2 cellular contexts compared by ENCODE assay signal in the genomic region with DNA sequence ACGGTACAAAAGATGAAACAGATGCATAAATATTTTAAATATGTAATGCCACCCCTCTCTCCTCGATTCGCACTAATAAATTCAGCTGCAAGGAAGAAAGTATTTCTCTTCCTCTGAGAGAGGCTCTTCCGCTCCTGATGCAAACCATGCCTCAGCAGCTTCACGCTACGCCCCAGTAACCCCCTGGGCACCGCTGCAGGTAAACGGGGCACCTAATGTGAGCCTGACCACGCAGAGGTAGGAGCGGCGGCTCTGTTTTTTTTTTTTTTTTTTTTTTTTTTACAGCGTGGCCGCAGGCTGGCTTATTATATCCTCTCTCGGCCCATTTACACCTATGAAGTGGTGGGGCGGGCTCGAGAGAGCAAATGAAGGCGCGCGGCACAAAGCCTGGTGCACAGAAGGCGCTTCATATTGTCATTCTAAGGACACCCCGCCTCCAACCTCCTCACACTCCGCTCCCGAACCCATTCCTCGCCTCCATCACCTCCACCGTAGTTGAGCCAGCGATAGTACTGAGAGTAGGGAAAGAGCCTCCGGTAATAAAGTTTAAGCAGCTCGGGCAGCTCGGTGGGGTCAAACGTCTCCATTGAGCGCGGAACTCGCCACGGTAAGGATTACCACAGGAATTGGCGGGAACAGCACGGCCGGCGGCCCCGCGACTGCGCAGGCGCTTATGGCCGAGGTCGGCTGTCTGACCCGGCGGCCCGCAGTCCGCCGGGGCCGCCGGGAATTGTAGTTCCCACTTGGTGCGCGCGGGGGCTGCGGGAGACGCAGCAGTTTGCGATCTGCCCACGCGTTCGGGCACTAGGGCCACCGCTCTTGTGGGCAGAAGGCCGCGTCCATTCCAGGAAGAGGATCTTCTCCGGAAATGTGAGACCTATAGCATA.
TF ChIP-seq lines count a peak whose summit lies in the region.

A gene (minus strand): TSS at position 612 of the 887 bp plus-strand sequence. CDS start 25 bp downstream, at position 587.

TF ChIP-seq in A549, 52 proteins besides CTCF, POLR2A, EP300 and RAD21:
- TF ChIP-seq, protein P1, sequence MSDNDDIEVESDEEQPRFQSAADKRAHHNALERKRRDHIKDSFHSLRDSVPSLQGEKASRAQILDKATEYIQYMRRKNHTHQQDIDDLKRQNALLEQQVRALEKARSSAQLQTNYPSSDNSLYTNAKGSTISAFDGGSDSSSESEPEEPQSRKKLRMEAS (IDR thresholded peaks at IDR 0.05), result peak; percentile 96
- TF ChIP-seq MYC (IDR thresholded peaks at IDR 0.05; ENCODE audit: borderline replicate concordance, low read length) (peak; percentile 62), SMC3 (IDR thresholded peaks at IDR 0.05) (0 out of 3 replicates have a peak, but pooled peaks have one; percentile 10), HOXB5 (CRISPR knock-in tag; IDR thresholded peaks at IDR 0.05) (0 out of 2 replicates have a peak, but pooled peaks have one; percentile 52), PHF8 (IDR thresholded peaks at IDR 0.05; ENCODE audit: borderline replicate concordance, low read depth) (peak; percentile 34; the same call in 1 of the 2 replicates), CBX2 (IDR thresholded peaks at IDR 0.05; ENCODE audit: borderline replicate concordance, low read depth) (no peak), ZC3H11A (IDR thresholded peaks at IDR 0.05) (no peak), MAZ (IDR thresholded peaks at IDR 0.05; ENCODE audit: borderline replicate concordance, low read depth, low read length) (no peak), JUN (IDR thresholded peaks at IDR 0.05) (peak in 1 of 2 experiments; percentile 68; a peak in 3 of 5 replicates), POLR2AphosphoS2 (conservative IDR thresholded peaks at IDR 0.05; ENCODE audit: low read length) (no peak), KDM5A (IDR thresholded peaks at IDR 0.05) (0 out of 2 replicates have a peak, but pooled peaks have one; percentile 34), CEBPB (IDR thresholded peaks at IDR 0.05) (no peak), MAFK (IDR thresholded peaks at IDR 0.05; ENCODE audit: partially characterized antibody) (no peak), FOSB (CRISPR knock-in tag; IDR thresholded peaks at IDR 0.05) (no peak), ZSCAN20 (CRISPR knock-in tag; IDR thresholded peaks at IDR 0.05) (no peak), JUNB (IDR thresholded peaks at IDR 0.05) (no peak), HDAC2 (IDR thresholded peaks at IDR 0.05) (no peak), RFX5 (IDR thresholded peaks at IDR 0.05) (peak; percentile 15; the same call in 1 of the 2 replicates)
- TF ChIP-seq, protein P2, sequence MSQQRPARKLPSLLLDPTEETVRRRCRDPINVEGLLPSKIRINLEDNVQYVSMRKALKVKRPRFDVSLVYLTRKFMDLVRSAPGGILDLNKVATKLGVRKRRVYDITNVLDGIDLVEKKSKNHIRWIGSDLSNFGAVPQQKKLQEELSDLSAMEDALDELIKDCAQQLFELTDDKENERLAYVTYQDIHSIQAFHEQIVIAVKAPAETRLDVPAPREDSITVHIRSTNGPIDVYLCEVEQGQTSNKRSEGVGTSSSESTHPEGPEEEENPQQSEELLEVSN (IDR thresholded peaks at IDR 0.05; ENCODE audit: borderline replicate concordance, low read depth), result peak; percentile 99
- TF ChIP-seq, protein P3, sequence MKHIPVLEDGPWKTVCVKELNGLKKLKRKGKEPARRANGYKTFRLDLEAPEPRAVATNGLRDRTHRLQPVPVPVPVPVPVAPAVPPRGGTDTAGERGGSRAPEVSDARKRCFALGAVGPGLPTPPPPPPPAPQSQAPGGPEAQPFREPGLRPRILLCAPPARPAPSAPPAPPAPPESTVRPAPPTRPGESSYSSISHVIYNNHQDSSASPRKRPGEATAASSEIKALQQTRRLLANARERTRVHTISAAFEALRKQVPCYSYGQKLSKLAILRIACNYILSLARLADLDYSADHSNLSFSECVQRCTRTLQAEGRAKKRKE (CRISPR knock-in tag; IDR thresholded peaks at IDR 0.05; ENCODE audit: low read depth), result no peak

TF ChIP-seq in K562, 482 proteins besides CTCF, POLR2A, EP300 and RAD21 (continues in another document):
- TF ChIP-seq ZNF644 (tag; IDR thresholded peaks at IDR 0.05; ENCODE audit: low read depth), result no peak
- no peak for TF ChIP-seq ZNF239 (CRISPR knock-in tag; IDR thresholded peaks at IDR 0.05)
- no peak for TF ChIP-seq ZNF197 (CRISPR knock-in tag; IDR thresholded peaks at IDR 0.05; ENCODE audit: low read depth)
- no peak for TF ChIP-seq PRMT5 (CRISPR knock-in tag; IDR thresholded peaks at IDR 0.05)
- TF ChIP-seq, protein P4, sequence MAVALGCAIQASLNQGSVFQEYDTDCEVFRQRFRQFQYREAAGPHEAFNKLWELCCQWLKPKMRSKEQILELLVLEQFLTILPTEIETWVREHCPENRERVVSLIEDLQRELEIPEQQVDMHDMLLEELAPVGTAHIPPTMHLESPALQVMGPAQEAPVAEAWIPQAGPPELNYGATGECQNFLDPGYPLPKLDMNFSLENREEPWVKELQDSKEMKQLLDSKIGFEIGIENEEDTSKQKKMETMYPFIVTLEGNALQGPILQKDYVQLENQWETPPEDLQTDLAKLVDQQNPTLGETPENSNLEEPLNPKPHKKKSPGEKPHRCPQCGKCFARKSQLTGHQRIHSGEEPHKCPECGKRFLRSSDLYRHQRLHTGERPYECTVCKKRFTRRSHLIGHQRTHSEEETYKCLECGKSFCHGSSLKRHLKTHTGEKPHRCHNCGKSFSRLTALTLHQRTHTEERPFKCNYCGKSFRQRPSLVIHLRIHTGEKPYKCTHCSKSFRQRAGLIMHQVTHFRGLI (CRISPR knock-in tag; IDR thresholded peaks at IDR 0.05), result no peak
- TF ChIP-seq KDM2B (CRISPR knock-in tag; IDR thresholded peaks at IDR 0.05), result no peak
- TF ChIP-seq, protein P5, sequence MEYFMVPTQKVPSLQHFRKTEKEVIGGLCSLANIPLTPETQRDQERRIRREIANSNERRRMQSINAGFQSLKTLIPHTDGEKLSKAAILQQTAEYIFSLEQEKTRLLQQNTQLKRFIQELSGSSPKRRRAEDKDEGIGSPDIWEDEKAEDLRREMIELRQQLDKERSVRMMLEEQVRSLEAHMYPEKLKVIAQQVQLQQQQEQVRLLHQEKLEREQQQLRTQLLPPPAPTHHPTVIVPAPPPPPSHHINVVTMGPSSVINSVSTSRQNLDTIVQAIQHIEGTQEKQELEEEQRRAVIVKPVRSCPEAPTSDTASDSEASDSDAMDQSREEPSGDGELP (CRISPR knock-in tag; IDR thresholded peaks at IDR 0.05; ENCODE audit: borderline replicate concordance), result peak; percentile 81
- TF ChIP-seq NFATC3 (IDR thresholded peaks at IDR 0.05), result no peak
- peak; percentile 94 for TF ChIP-seq POLR2G (IDR thresholded peaks at IDR 0.05; ENCODE audit: low read depth, low read length)
- no peak for TF ChIP-seq ZNF174 (CRISPR knock-in tag; IDR thresholded peaks at IDR 0.05)
- peak; percentile 69 for TF ChIP-seq TAF7 (tag; IDR thresholded peaks at IDR 0.05)
- no peak; the same call in 1 of the 2 replicates for TF ChIP-seq SMARCA4 (IDR thresholded peaks at IDR 0.05)
- TF ChIP-seq, protein P2 (IDR thresholded peaks at IDR 0.05; ENCODE audit: borderline replicate concordance in 1 of 2, extremely low read depth in 1 of 2, insufficient read depth in 1 of 2, insufficient read length in 1 of 2, low read depth in 1 of 2, low read length in 1 of 2, poor library complexity in 1 of 2, severe bottlenecking in 1 of 2), result peak; percentile 97
- TF ChIP-seq ZNF124 (CRISPR knock-in tag; IDR thresholded peaks at IDR 0.05), result no peak
- TF ChIP-seq, protein P6, sequence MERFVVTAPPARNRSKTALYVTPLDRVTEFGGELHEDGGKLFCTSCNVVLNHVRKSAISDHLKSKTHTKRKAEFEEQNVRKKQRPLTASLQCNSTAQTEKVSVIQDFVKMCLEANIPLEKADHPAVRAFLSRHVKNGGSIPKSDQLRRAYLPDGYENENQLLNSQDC (CRISPR knock-in tag; IDR thresholded peaks at IDR 0.05), result no peak
- TF ChIP-seq KLF16 (IDR thresholded peaks at IDR 0.05), result 0 out of 2 replicates have a peak, but pooled peaks have one; percentile 50
- TF ChIP-seq ARID1B (IDR thresholded peaks at IDR 0.05), result no peak
- TF ChIP-seq, protein P7, sequence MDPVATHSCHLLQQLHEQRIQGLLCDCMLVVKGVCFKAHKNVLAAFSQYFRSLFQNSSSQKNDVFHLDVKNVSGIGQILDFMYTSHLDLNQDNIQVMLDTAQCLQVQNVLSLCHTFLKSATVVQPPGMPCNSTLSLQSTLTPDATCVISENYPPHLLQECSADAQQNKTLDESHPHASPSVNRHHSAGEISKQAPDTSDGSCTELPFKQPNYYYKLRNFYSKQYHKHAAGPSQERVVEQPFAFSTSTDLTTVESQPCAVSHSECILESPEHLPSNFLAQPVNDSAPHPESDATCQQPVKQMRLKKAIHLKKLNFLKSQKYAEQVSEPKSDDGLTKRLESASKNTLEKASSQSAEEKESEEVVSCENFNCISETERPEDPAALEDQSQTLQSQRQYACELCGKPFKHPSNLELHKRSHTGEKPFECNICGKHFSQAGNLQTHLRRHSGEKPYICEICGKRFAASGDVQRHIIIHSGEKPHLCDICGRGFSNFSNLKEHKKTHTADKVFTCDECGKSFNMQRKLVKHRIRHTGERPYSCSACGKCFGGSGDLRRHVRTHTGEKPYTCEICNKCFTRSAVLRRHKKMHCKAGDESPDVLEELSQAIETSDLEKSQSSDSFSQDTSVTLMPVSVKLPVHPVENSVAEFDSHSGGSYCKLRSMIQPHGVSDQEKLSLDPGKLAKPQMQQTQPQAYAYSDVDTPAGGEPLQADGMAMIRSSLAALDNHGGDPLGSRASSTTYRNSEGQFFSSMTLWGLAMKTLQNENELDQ (CRISPR knock-in tag; IDR thresholded peaks at IDR 0.05; ENCODE audit: borderline replicate concordance), result 0 out of 2 replicates have a peak, but pooled peaks have one; percentile 71
- TF ChIP-seq, protein P8, sequence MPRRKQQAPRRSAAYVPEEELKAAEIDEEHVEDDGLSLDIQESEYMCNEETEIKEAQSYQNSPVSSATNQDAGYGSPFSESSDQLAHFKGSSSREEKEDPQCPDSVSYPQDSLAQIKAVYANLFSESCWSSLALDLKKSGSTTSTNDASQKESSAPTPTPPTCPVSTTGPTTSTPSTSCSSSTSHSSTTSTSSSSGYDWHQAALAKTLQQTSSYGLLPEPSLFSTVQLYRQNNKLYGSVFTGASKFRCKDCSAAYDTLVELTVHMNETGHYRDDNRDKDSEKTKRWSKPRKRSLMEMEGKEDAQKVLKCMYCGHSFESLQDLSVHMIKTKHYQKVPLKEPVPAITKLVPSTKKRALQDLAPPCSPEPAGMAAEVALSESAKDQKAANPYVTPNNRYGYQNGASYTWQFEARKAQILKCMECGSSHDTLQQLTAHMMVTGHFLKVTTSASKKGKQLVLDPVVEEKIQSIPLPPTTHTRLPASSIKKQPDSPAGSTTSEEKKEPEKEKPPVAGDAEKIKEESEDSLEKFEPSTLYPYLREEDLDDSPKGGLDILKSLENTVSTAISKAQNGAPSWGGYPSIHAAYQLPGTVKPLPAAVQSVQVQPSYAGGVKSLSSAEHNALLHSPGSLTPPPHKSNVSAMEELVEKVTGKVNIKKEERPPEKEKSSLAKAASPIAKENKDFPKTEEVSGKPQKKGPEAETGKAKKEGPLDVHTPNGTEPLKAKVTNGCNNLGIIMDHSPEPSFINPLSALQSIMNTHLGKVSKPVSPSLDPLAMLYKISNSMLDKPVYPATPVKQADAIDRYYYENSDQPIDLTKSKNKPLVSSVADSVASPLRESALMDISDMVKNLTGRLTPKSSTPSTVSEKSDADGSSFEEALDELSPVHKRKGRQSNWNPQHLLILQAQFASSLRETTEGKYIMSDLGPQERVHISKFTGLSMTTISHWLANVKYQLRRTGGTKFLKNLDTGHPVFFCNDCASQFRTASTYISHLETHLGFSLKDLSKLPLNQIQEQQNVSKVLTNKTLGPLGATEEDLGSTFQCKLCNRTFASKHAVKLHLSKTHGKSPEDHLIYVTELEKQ (CRISPR knock-in tag; IDR thresholded peaks at IDR 0.05), result no peak
- TF ChIP-seq HOXB6 (CRISPR knock-in tag; IDR thresholded peaks at IDR 0.05; ENCODE audit: borderline replicate concordance), result no peak
- TF ChIP-seq NCOR1 (IDR thresholded peaks at IDR 0.05), result no peak
- no peak for TF ChIP-seq NR2F6 (CRISPR knock-in tag; IDR thresholded peaks at IDR 0.05)
- TF ChIP-seq, protein P9, sequence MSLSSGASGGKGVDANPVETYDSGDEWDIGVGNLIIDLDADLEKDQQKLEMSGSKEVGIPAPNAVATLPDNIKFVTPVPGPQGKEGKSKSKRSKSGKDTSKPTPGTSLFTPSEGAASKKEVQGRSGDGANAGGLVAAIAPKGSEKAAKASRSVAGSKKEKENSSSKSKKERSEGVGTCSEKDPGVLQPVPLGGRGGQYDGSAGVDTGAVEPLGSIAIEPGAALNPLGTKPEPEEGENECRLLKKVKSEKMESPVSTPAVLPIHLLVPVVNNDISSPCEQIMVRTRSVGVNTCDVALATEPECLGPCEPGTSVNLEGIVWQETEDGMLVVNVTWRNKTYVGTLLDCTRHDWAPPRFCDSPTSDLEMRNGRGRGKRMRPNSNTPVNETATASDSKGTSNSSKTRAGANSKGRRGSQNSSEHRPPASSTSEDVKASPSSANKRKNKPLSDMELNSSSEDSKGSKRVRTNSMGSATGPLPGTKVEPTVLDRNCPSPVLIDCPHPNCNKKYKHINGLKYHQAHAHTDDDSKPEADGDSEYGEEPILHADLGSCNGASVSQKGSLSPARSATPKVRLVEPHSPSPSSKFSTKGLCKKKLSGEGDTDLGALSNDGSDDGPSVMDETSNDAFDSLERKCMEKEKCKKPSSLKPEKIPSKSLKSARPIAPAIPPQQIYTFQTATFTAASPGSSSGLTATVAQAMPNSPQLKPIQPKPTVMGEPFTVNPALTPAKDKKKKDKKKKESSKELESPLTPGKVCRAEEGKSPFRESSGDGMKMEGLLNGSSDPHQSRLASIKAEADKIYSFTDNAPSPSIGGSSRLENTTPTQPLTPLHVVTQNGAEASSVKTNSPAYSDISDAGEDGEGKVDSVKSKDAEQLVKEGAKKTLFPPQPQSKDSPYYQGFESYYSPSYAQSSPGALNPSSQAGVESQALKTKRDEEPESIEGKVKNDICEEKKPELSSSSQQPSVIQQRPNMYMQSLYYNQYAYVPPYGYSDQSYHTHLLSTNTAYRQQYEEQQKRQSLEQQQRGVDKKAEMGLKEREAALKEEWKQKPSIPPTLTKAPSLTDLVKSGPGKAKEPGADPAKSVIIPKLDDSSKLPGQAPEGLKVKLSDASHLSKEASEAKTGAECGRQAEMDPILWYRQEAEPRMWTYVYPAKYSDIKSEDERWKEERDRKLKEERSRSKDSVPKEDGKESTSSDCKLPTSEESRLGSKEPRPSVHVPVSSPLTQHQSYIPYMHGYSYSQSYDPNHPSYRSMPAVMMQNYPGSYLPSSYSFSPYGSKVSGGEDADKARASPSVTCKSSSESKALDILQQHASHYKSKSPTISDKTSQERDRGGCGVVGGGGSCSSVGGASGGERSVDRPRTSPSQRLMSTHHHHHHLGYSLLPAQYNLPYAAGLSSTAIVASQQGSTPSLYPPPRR (CRISPR knock-in tag; IDR thresholded peaks at IDR 0.05; ENCODE audit: borderline replicate concordance), result no peak
- TF ChIP-seq PCBP1 (IDR thresholded peaks at IDR 0.05; ENCODE audit: low read depth, low read length, poor library complexity, severe bottlenecking), result no peak
- TF ChIP-seq BRD9 (IDR thresholded peaks at IDR 0.05; ENCODE audit: low read depth, partially characterized antibody), result no peak
- no peak for TF ChIP-seq ZC3H8 (IDR thresholded peaks at IDR 0.05)
- TF ChIP-seq SMAD1 (IDR thresholded peaks at IDR 0.05; ENCODE audit: low read depth, low read length, partially characterized antibody), result no peak
- TF ChIP-seq HNRNPH1 (optimal IDR thresholded peaks at IDR 0.05; ENCODE audit: low read depth, low read length), result no peak
- TF ChIP-seq GATA2 (CRISPR knock-in tag; IDR thresholded peaks at IDR 0.05), result no peak
- no peak for TF ChIP-seq TCF7L2 (IDR thresholded peaks at IDR 0.05; ENCODE audit: low read depth, low read length)
- TF ChIP-seq GTF2E2 (tag; IDR thresholded peaks at IDR 0.05), result peak; percentile 43; the same call in 1 of the 2 replicates
- no peak for TF ChIP-seq SMARCC2 (IDR thresholded peaks at IDR 0.05; ENCODE audit: low read depth)
- TF ChIP-seq ZNF764 (CRISPR knock-in tag; IDR thresholded peaks at IDR 0.05; ENCODE audit: low read depth), result no peak
